Comparison of ENCODE assay signal across 14 cellular contexts in genomic region chr2:130834091-130834922, GRCh38. TPM values are rescaled to one million over a fixed set of nuclear protein-coding genes. Genes with fewer than 3 reads are reported as not detected.
DNase-seq lines count a peak whose midpoint lies in the region; ATAC-seq, FAIRE-seq and TF ChIP-seq lines count a peak whose summit lies in the region.
"Had no signal": no experiment of that assay in that cellular context is flagged by ENCODE, and none has a peak within 500 bp of the region (broad histone marks: within the 10 kb centered on the region; RNA-seq: fewer than 3 reads in every experiment).

No MANE protein-coding gene starts in this region.

- peaks cover 20% of the 10 kb centered on the region for H3K4me1 Mint-ChIP-seq in endodermal cell
- H3K4me1 Mint-ChIP-seq: activated naive CD4-positive, alpha-beta T cell treated with anti-CD3 and anti-CD28 coated beads, Interleukin-2, amount 50 U/mL, for 24 hours; CD4-positive, alpha-beta memory T cell had no signal

- H3K9ac ChIP-seq in NT2/D1 (ENCODE audit: insufficient read length, low read depth) (peak overlapping the region; percentile 12), endodermal cell (ENCODE audit: extremely low read depth, low read length, poor library complexity, severe bottlenecking) (no peak overlapping the region)

- FAIRE-seq in pancreas (lab: Jason Lieb, UNC), result no peak

- H3K36me3 Mint-ChIP-seq in endodermal cell (ENCODE audit: low read depth), result no peaks in the 10 kb centered on the region
- H3K36me3 Mint-ChIP-seq: activated naive CD4-positive, alpha-beta T cell treated with anti-CD3 and anti-CD28 coated beads, Interleukin-2, amount 50 U/mL, for 24 hours; CD4-positive, alpha-beta memory T cell had no signal

- peaks cover 36% of the 10 kb centered on the region for H3K27me3 Mint-ChIP-seq in endodermal cell (ENCODE audit: insufficient read depth)

- DNase-seq in ELR (ENCODE audit: low read depth) (peak; percentile 81), NT2/D1 (ENCODE audit: low read depth, low spot score) (no peak), endodermal cell (peak; percentile 53), pancreas (peak; percentile 78 to 88 (median 82)), sciatic nerve (ENCODE audit: low spot score) (no peak), CD1c-positive myeloid dendritic cell (ENCODE audit: extremely low spot score) (no peak), OCI-M2 (lab: John Stamatoyannopoulos, UW; ENCODE audit: unreplicated experiment) (no peak)
- DNase-seq: CD4-positive, alpha-beta memory T cell; NCI-H2081 treated with DMSO at 0.1 percent for 48 hours; T1000 had no signal

- no peaks in the 10 kb centered on the region for H3K9me3 ChIP-seq in NT2/D1 (ENCODE audit: insufficient read depth, low read length)
- no peaks in the 10 kb centered on the region for H3K9me3 ChIP-seq in endodermal cell (ENCODE audit: control insufficient read depth, low read length)
- no peaks in the 10 kb centered on the region for H3K9me3 ChIP-seq in pancreas
- H3K9me3 ChIP-seq: right lobe of liver had no signal

- no peak overlapping the region for H3K4me3 Mint-ChIP-seq in endodermal cell
- H3K4me3 Mint-ChIP-seq: activated naive CD4-positive, alpha-beta T cell treated with anti-CD3 and anti-CD28 coated beads, Interleukin-2, amount 50 U/mL, for 24 hours had no signal

- H3K27ac ChIP-seq in endodermal cell (ENCODE audit: low read depth, low read length), result no peak overlapping the region
- peak overlapping the region; percentile 54 to 78 (median 62) for H3K27ac ChIP-seq in pancreas
- H3K27ac ChIP-seq: right lobe of liver had no signal

- no peak for TF ChIP-seq CTCF in endodermal cell (conservative IDR thresholded peaks at IDR 0.05)
- no peak for TF ChIP-seq CTCF in pancreas (IDR thresholded peaks at IDR 0.05)

- H3K27me3 ChIP-seq in NT2/D1 (ENCODE audit: insufficient read depth, insufficient read length) (peaks cover 42% of the 10 kb centered on the region), endodermal cell (ENCODE audit: control insufficient read depth, insufficient read depth, low read length, poor library complexity, severe bottlenecking) (peaks cover 34% of the 10 kb centered on the region), pancreas (no peaks in the 10 kb centered on the region)

- intact Hi-C loops in pancreas (cut with DNase I), result no loop called here
- intact Hi-C loops in sciatic nerve (cut with DNase I), result no loop called here

- H3K36me3 ChIP-seq in NT2/D1 (ENCODE audit: insufficient read depth, insufficient read length, low read length) (peaks cover 3% of the 10 kb centered on the region), endodermal cell (ENCODE audit: control insufficient read depth, insufficient read depth, low read length) (no peaks in the 10 kb centered on the region), pancreas (no peaks in the 10 kb centered on the region)
- H3K36me3 ChIP-seq: right lobe of liver had no signal

- WGBS in endodermal cell (ENCODE audit: insufficient coverage in 1 of 2, insufficient read length in 1 of 2), 2 experiments, result 81 to 95% methylated on average over 10 to 18 of the region's 18 CpGs
- 29 to 37% methylated on average over 18 of the region's 18 CpGs for WGBS in pancreas, 2 donors

- ATAC-seq in pancreas, result peak; percentile 27 to 65 (median 39)
- ATAC-seq in sciatic nerve, result no peak
- ATAC-seq in HG02973 (IDR thresholded peaks at IDR 0.05; ENCODE audit: unreplicated experiment), result no peak
- ATAC-seq: Panc1, right lobe of liver had no signal

- peaks cover 16% of the 10 kb centered on the region for H3K4me1 ChIP-seq in NT2/D1 (ENCODE audit: insufficient read depth, insufficient read length)
- peaks cover 12% of the 10 kb centered on the region for H3K4me1 ChIP-seq in endodermal cell (ENCODE audit: control insufficient read depth, insufficient read depth, low read length)
- peaks cover 0 to 10% (median 0%) of the 10 kb centered on the region in 3 donors for H3K4me1 ChIP-seq in pancreas

- H3K27ac Mint-ChIP-seq in endodermal cell, result peak overlapping the region; percentile 10
- H3K27ac Mint-ChIP-seq: activated naive CD4-positive, alpha-beta T cell treated with anti-CD3 and anti-CD28 coated beads, Interleukin-2, amount 50 U/mL, for 24 hours; CD4-positive, alpha-beta memory T cell had no signal

- H3K9me3 Mint-ChIP-seq in endodermal cell, result no peaks in the 10 kb centered on the region
- H3K9me3 Mint-ChIP-seq: activated naive CD4-positive, alpha-beta T cell treated with anti-CD3 and anti-CD28 coated beads, Interleukin-2, amount 50 U/mL, for 24 hours; CD4-positive, alpha-beta memory T cell had no signal

- H3K4me3 ChIP-seq in NT2/D1 (ENCODE audit: insufficient read length, low read depth) (no peak overlapping the region), endodermal cell (ENCODE audit: low read length) (no peak overlapping the region), pancreas (peak overlapping the region in 1 of 4 donors; percentile 12)
- H3K4me3 ChIP-seq: right lobe of liver had no signal

RNA-seq across cellular contexts. Expression of gene ARHGEF4, which starts 2.4 kb away (rescaled TPM):
- total RNA-seq in endodermal cell, result 10 to 100 TPM; 50.3 to 54.7 TPM
- polyA plus RNA-seq in endodermal cell (2013, experiment 1 of 2), result 18.8 TPM
- 16.0 TPM for polyA plus RNA-seq in endodermal cell (2013, experiment 2 of 2)
- total RNA-seq in pancreas, result 10 to 100 TPM; 16.3 to 24.1 (median 18.5) TPM
- polyA plus RNA-seq in pancreas, result 10 to 100 TPM; 31.6 to 58.2 TPM
- total RNA-seq in sciatic nerve, result 12.1 TPM

Comparison
In these comparisons a context has a peak if more than half of its experiments do, and no peak if none do; other contexts are left out.
1. DNase-seq: peak in ELR (single experiment), endodermal cell (single experiment) and pancreas (6 of 6); none in NT2/D1 (single experiment), sciatic nerve (single experiment), CD1c-positive myeloid dendritic cell (single experiment) and OCI-M2 (single experiment).
2. ATAC-seq: peak in pancreas (4 of 4); none in sciatic nerve (single experiment) and HG02973 (single experiment).